In the genomic region with DNA sequence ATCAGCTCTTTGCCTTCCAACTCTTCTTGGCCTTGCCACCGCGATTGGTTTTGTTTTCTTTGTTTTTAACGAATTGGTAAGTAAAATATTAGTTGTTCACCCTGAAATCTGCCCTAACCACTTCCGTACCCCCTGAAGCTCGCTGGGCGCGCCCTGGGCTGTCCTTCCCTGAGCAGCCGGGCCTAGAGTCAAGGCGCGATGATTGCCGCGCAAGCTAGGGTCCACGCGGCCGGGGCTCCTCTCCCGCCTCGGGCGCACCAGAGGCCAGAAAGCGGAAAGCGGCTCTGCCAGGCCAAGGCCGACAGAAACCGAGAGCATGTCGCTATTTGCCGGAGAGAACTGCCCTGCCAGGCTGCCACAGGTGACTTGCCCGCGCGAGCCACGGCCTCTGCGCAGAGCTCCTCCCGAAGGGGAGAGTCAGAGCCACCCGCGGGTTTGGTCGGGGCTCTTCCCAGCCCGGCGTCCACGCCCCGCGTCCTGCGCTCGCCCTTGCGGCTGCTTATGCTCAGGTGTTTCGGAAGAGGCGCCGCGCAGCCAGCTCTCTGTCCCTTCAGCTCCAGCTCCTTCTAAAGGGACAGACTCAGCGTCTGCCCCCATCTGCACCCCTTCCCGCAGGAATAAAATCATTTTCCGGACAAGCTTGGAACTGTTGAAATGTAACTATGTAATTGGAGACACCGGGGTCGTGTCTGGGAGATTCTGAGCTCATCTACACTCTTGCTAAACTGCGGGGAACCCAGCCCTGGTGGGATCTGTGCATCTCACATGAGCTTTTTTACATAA, we compare ENCODE assay signal across 21 cellular contexts. TPM values are rescaled to one million over a fixed set of nuclear protein-coding genes. Genes with fewer than 3 reads are reported as not detected.
DNase-seq lines count a peak whose midpoint lies in the region; ATAC-seq and TF ChIP-seq lines count a peak whose summit lies in the region.
"Had no signal": no experiment of that assay in that cellular context is flagged by ENCODE, and none has a peak within 500 bp of the region (broad histone marks: within the 10 kb centered on the region; RNA-seq: fewer than 3 reads in every experiment).

No MANE protein-coding gene starts in this region.

- no peaks in the 10 kb centered on the region for H3K36me3 Mint-ChIP-seq in activated CD8-positive, alpha-beta memory T cell treated with anti-CD3 and anti-CD28 coated beads, Interleukin-2, amount 10 ng/mL, durations not matched to agents 7 days and 5 days
- H3K36me3 Mint-ChIP-seq in Calu3 (ENCODE audit: insufficient read depth, unreplicated experiment), result no peaks in the 10 kb centered on the region

- H3K4me1 ChIP-seq in colonic mucosa (no peaks in the 10 kb centered on the region), mucosa of rectum (ENCODE audit: control insufficient read depth in 2 of 2, insufficient read depth in 2 of 2, low read length in 2 of 2) (peaks cover 27 to 52% of the 10 kb centered on the region in 2 donors), stomach (peaks cover 19 to 54% (median 40%) of the 10 kb centered on the region in 4 donors), spleen (peaks cover 19 to 57% (median 42%) of the 10 kb centered on the region in 6 donors)

- H3K27ac ChIP-seq in colonic mucosa (peak overlapping the region; percentile 84), mucosa of rectum (ENCODE audit: low read depth in 2 of 2, low read length in 2 of 2) (peak overlapping the region; percentile 91 to 95), stomach (no peak overlapping the region), spleen (no peak overlapping the region)
- H3K27ac ChIP-seq: gastroesophageal sphincter, left lung, pancreas had no signal

- no peaks in the 10 kb centered on the region for H3K9me3 Mint-ChIP-seq in activated CD8-positive, alpha-beta memory T cell treated with anti-CD3 and anti-CD28 coated beads, Interleukin-2, amount 10 ng/mL, durations not matched to agents 7 days and 5 days (ENCODE audit: low read depth)
- H3K9me3 Mint-ChIP-seq in Calu3 (ENCODE audit: low read depth, unreplicated experiment), result no peaks in the 10 kb centered on the region

- peak; percentile 58 for DNase-seq in activated CD8-positive, alpha-beta memory T cell treated with anti-CD3 and anti-CD28 coated beads, Interleukin-2, amount 50 U/mL, for 48 hours
- DNase-seq in activated CD8-positive, alpha-beta memory T cell treated with anti-CD3 and anti-CD28 coated beads, Interleukin-2, amount 10 ng/mL, durations not matched to agents 7 days and 5 days, result no peak
- DNase-seq in colonic mucosa (no peak), stomach (peak; percentile 24), NCI-H774 (lab: John Stamatoyannopoulos, UW) (no peak), spleen (no peak), Calu3 (no peak)
- DNase-seq: ACHN; activated CD4-positive, alpha-beta T cell treated with anti-CD3 and anti-CD28 coated beads for 36 hours; activated naive CD4-positive, alpha-beta T cell treated with Interleukin-2 at 50 U/mL for 16 hours; caudate nucleus; KBM-7; left lung; NCI-H1048; NCI-H1930; NCI-H446; RPMI8226 had no signal

- ATAC-seq in activated CD8-positive, alpha-beta memory T cell treated with anti-CD3 and anti-CD28 coated beads, Interleukin-2, amount 10 ng/mL, durations not matched to agents 7 days and 5 days, result no peak
- ATAC-seq: esophagus mucosa, gastroesophageal sphincter, left lung, pancreas had no signal

- H3K4me3 Mint-ChIP-seq in activated CD8-positive, alpha-beta memory T cell treated with anti-CD3 and anti-CD28 coated beads, Interleukin-2, amount 10 ng/mL, durations not matched to agents 7 days and 5 days, result no peak overlapping the region
- H3K4me3 Mint-ChIP-seq in Calu3 (ENCODE audit: low read depth, unreplicated experiment), result no peak overlapping the region
- H3K4me3 Mint-ChIP-seq: activated CD4-positive, alpha-beta T cell treated with anti-CD3 and anti-CD28 coated beads for 36 hours had no signal

- no TSS peak for BruUV-seq in Calu3 (replicated peaks; lab: Mats Ljungman, UMichigan)

- intact Hi-C loops in colonic mucosa (cut with DNase I), result loop anchor here (10.0 kb wide), 1 partner anchor 1021 kb away; no protein-coding TSS in a partner anchor
- intact Hi-C loops in stomach (cut with DNase I; ENCODE audit: low total_unique reads), result loop anchor here (10.0 kb wide), 3 partner anchors 151 to 1031 kb away; no protein-coding TSS in a partner anchor
- intact Hi-C loops in spleen (cut with DNase I; ENCODE audit: low total_unique reads), result no loop called here
- intact Hi-C loops in Calu3 (cut with micrococcal nuclease; ENCODE audit: unreplicated experiment), result no loop called here

- TF ChIP-seq EP300 in stomach (IDR thresholded peaks at IDR 0.05), result no peak

- H3K36me3 ChIP-seq in colonic mucosa, result no peaks in the 10 kb centered on the region
- no peaks in the 10 kb centered on the region for H3K36me3 ChIP-seq in mucosa of rectum (ENCODE audit: control insufficient read depth in 2 of 2, insufficient read depth in 2 of 2, low read length in 2 of 2)
- H3K36me3 ChIP-seq in stomach, result no peaks in the 10 kb centered on the region
- H3K36me3 ChIP-seq in spleen, result no peaks in the 10 kb centered on the region
- H3K36me3 ChIP-seq: gastroesophageal sphincter, left lung, pancreas had no signal

- H3K27ac Mint-ChIP-seq in activated CD8-positive, alpha-beta memory T cell treated with anti-CD3 and anti-CD28 coated beads, Interleukin-2, amount 10 ng/mL, durations not matched to agents 7 days and 5 days, result no peak overlapping the region
- no peak overlapping the region for H3K27ac Mint-ChIP-seq in Calu3 (ENCODE audit: unreplicated experiment)
- H3K27ac Mint-ChIP-seq: activated CD4-positive, alpha-beta T cell treated with anti-CD3 and anti-CD28 coated beads for 36 hours had no signal

- TF ChIP-seq POLR2A in stomach (IDR thresholded peaks at IDR 0.05), result no peak
- TF ChIP-seq POLR2A in spleen (IDR thresholded peaks at IDR 0.05), result no peak

- H3K4me1 Mint-ChIP-seq in activated CD8-positive, alpha-beta memory T cell treated with anti-CD3 and anti-CD28 coated beads, Interleukin-2, amount 10 ng/mL, durations not matched to agents 7 days and 5 days, result peaks cover 23% of the 10 kb centered on the region
- peaks cover 16% of the 10 kb centered on the region for H3K4me1 Mint-ChIP-seq in Calu3 (ENCODE audit: low read depth, unreplicated experiment)

- H3K9ac ChIP-seq in colonic mucosa (ENCODE audit: low read depth in 2 of 2, low read length in 2 of 2), result peak overlapping the region; percentile 91
- H3K9ac ChIP-seq in mucosa of rectum (ENCODE audit: low read depth in 1 of 2, low read length in 2 of 2), result peak overlapping the region; percentile 86 to 94

- H3K4me3 ChIP-seq in colonic mucosa (peak overlapping the region; percentile 49), mucosa of rectum (ENCODE audit: low read length in 2 of 2) (peak overlapping the region; percentile 78 to 88), stomach (peak overlapping the region in 1 of 4 donors; percentile 28), spleen (peak overlapping the region in 1 of 8 donors; percentile 19)
- H3K4me3 ChIP-seq: gastroesophageal sphincter, left lung, pancreas had no signal

- CTCF ChIA-PET in activated CD8-positive, alpha-beta memory T cell treated with anti-CD3 and anti-CD28 coated beads, Interleukin-2, amount 10 ng/mL, durations not matched to agents 7 days and 5 days (lab: Charles Lee), result interaction anchor here (0.9 to 1.6 kb wide), 7 partner anchors 9 to 614 kb away, joined by 3 to 4 read pairs (median 3); no protein-coding TSS in a partner anchor
- CTCF ChIA-PET in Calu3 (lab: Charles Lee), result interaction anchor here (1.0 kb wide), 1 partner anchor 150 kb away, joined by 4 read pairs; no protein-coding TSS in a partner anchor

- peaks cover 90% of the 10 kb centered on the region for H3K27me3 Mint-ChIP-seq in activated CD8-positive, alpha-beta memory T cell treated with anti-CD3 and anti-CD28 coated beads, Interleukin-2, amount 10 ng/mL, durations not matched to agents 7 days and 5 days
- H3K27me3 Mint-ChIP-seq in Calu3 (ENCODE audit: unreplicated experiment), result peaks cover 63% of the 10 kb centered on the region

- TF ChIP-seq CTCF in colonic mucosa (IDR thresholded peaks at IDR 0.05), result no peak
- no peak for TF ChIP-seq CTCF in stomach (IDR thresholded peaks at IDR 0.05)
- no peak for TF ChIP-seq CTCF in spleen (IDR thresholded peaks at IDR 0.05 in 8 of 11, conservative IDR thresholded peaks at IDR 0.05 in 3 of 11)
- no peak for TF ChIP-seq CTCF in Calu3 (IDR thresholded peaks at IDR 0.05; ENCODE audit: unreplicated experiment)

- 5 to 7% (median 7%) methylated on average over 22 to 51 of the region's 51 CpGs for WGBS in stomach, 5 donors
- WGBS in spleen, 5 donors, result 4 to 6% (median 6%) methylated on average over 33 to 51 of the region's 51 CpGs

- no peaks in the 10 kb centered on the region for H3K9me3 ChIP-seq in colonic mucosa
- no peaks in the 10 kb centered on the region for H3K9me3 ChIP-seq in mucosa of rectum (ENCODE audit: control insufficient read depth in 2 of 2, low read length in 2 of 2)
- no peaks in the 10 kb centered on the region for H3K9me3 ChIP-seq in stomach
- H3K9me3 ChIP-seq in spleen, result no peaks in the 10 kb centered on the region
- H3K9me3 ChIP-seq: gastroesophageal sphincter, left lung, pancreas had no signal

- H3K27me3 ChIP-seq in colonic mucosa, result peaks cover 22% of the 10 kb centered on the region
- H3K27me3 ChIP-seq in mucosa of rectum (ENCODE audit: control insufficient read depth in 2 of 2, insufficient read depth in 2 of 2, low read length in 2 of 2), result peaks cover 13 to 14% of the 10 kb centered on the region in 2 donors
- peaks cover 53 to 100% (median 96%) of the 10 kb centered on the region in 3 donors for H3K27me3 ChIP-seq in stomach
- peaks cover 3 to 100% (median 98%) of the 10 kb centered on the region in 7 donors for H3K27me3 ChIP-seq in spleen (replicated peaks in 1 of 7)

RNA-seq across cellular contexts. Expression of gene CDX2, which starts 6.7 kb away (rescaled TPM):
- not detected for total RNA-seq in activated CD8-positive, alpha-beta memory T cell treated with anti-CD3 and anti-CD28 coated beads, Interleukin-2, amount 10 ng/mL, durations not matched to agents 7 days and 5 days
- total RNA-seq in colonic mucosa, result 100 to 1,000 TPM; 271 to 391 TPM
- total RNA-seq in stomach, result 100 to 1,000 TPM in 1 of 5 donors, 1 to 10 TPM in 1, not detected in 3; 2.4 to 106 TPM
- polyA plus RNA-seq in stomach, result under 1 TPM in 2 of 3 donors, not detected in 1; 0.03 to 0.12 TPM
- not detected for total RNA-seq in spleen
- polyA plus RNA-seq in spleen, result under 1 TPM in 2 of 3 donors, not detected in 1; 0.02 to 0.03 TPM
- total RNA-seq in Calu3 (2022), result 1.0 TPM in 1 of 2 replicates, not detected in the other
- total RNA-seq: activated CD4-positive, alpha-beta T cell treated with anti-CD3 and anti-CD28 coated beads for 36 hours; esophagus mucosa; gastroesophageal sphincter; left lung had no signal

RNA-seq across cellular contexts. Expression of gene URAD, which starts 12.7 kb away (rescaled TPM):
- total RNA-seq in activated CD8-positive, alpha-beta memory T cell treated with anti-CD3 and anti-CD28 coated beads, Interleukin-2, amount 10 ng/mL, durations not matched to agents 7 days and 5 days, result not detected
- 10 to 100 TPM; 26.9 to 40.7 TPM for total RNA-seq in colonic mucosa
- total RNA-seq in stomach, result 100 to 1,000 TPM in 1 of 5 donors, 1 to 10 TPM in 1, not detected in 3; 1.1 to 165 TPM
- under 1 TPM in 1 of 3 donors, not detected in 2; 0.13 TPM for polyA plus RNA-seq in stomach
- 1 to 10 TPM in 1 of 7 donors, not detected in 6; 1.3 TPM for total RNA-seq in spleen
- under 1 TPM in 1 of 3 donors, not detected in 2; 0.20 TPM for polyA plus RNA-seq in spleen
- total RNA-seq in Calu3 (2022), result not detected in 2 replicates
- total RNA-seq: activated CD4-positive, alpha-beta T cell treated with anti-CD3 and anti-CD28 coated beads for 36 hours; esophagus mucosa; gastroesophageal sphincter; left lung; pancreas had no signal

RNA-seq across cellular contexts. Expression of gene PDX1, which starts 56.0 kb away (rescaled TPM):
- not detected for total RNA-seq in activated CD8-positive, alpha-beta memory T cell treated with anti-CD3 and anti-CD28 coated beads, Interleukin-2, amount 10 ng/mL, durations not matched to agents 7 days and 5 days
- total RNA-seq in colonic mucosa (under 1 TPM; 0.35 to 0.54 TPM), stomach (under 1 TPM in 2 of 5 donors, not detected in 3; 0.29 to 0.92 TPM), spleen (not detected), Calu3 (2022) (1.2 and 1.8 TPM in 2 replicates)
- polyA plus RNA-seq in stomach (1 to 10 TPM in 2 of 3 donors, under 1 TPM in 1; 0.13 to 1.8 (median 1.2) TPM), spleen (not detected)
- total RNA-seq: activated CD4-positive, alpha-beta T cell treated with anti-CD3 and anti-CD28 coated beads for 36 hours; esophagus mucosa; gastroesophageal sphincter; left lung had no signal

Comparison
In these comparisons a context has a peak if more than half of its experiments do, and no peak if none do; other contexts are left out.
1. DNase-seq: peak in activated CD8-positive, alpha-beta memory T cell treated with anti-CD3 and anti-CD28 coated beads, Interleukin-2, amount 50 U/mL, for 48 hours (single experiment) and stomach (single experiment); none in activated CD8-positive, alpha-beta memory T cell treated with anti-CD3 and anti-CD28 coated beads, Interleukin-2, amount 10 ng/mL, durations not matched to agents 7 days and 5 days (single experiment), colonic mucosa (single experiment), NCI-H774 (single experiment), spleen (single experiment) and Calu3 (single experiment).
2. H3K27ac ChIP-seq: peak in colonic mucosa (single experiment) and mucosa of rectum (2 of 2); none in stomach (0 of 5) and spleen (0 of 8).
3. intact Hi-C loops: an anchor here in colonic mucosa (10.0 kb wide) and stomach (10.0 kb wide); none called in spleen and Calu3.